ENCODE assay signal across 8 cellular contexts in the genomic region with DNA sequence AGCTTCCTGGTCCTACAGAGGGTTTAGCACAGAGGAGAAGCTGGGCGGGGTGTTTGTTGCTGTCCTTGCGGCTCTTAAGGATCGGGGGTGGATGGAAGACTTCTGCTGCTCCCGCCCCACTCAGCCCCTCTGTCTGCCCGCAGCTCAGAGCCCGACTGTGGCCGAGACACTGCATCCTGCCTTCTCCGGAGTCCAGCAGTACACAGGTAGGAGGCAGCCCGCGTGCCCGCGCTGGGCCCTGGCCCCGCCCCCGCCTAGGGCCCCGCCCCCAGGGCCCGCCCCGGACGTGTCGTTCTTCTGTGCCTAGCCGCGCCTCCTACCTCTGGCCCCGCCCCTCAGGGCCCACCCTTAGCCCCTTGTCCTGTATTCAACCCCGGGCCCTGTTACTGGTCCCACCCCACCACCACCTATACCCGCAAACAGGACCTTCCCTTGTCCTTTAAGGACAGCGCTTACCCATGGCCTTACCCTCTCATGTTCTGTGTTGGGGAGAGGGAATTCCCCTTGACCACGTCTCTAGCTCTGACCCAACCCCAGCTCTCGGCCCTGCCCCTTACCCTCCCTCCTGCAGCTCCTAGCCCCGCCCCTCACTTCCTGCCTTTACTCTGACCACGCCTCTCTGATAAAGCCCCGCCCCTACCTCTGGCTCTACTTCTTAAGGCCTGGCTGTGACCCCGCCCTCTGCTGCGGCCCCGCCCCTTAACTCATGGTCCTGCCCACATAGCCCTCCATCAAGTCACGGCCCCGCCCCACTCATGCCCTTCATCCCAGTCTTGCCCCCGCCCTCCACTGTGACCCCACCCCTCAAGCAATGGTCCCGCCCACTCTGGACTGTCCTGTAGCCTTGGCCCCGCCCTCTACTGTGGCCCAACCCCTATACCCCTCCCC.
DNase-seq lines count a peak whose midpoint lies in the region; ATAC-seq and TF ChIP-seq lines count a peak whose summit lies in the region.

No MANE protein-coding gene starts in this region.

- H3K79me2 ChIP-seq in hepatocyte: no peaks in the 10 kb centered on the region

- ATAC-seq in GM21447 (IDR thresholded peaks at IDR 0.05; ENCODE audit: unreplicated experiment): no peak

- no peak for DNase-seq in AG04449 (ENCODE audit: low read depth, low spot score)
- DNase-seq in HL-60 (ENCODE audit: low read depth in 1 of 2, low spot score in 1 of 2): peak in 1 of 2 experiments; percentile 55
- peak; percentile 60 for DNase-seq in T follicular helper cell (ENCODE audit: low read depth)
- DNase-seq in hepatocyte (ENCODE audit: low spot score): peak; percentile 93
- peak; percentile 72 to 87 (median 84) for DNase-seq in stimulated activated CD4-positive, alpha-beta T cell treated with anti-CD3 and anti-CD28 coated beads, Interleukin-12 subunit alpha, Interleukin-12 subunit beta, amount 100 ng/mL, for 48 hours (ENCODE audit: low read depth in 2 of 3, low spot score in 1 of 3)
- no peak for DNase-seq in HPDE6-E6E7 (ENCODE audit: extremely low spot score)

- H2AFZ ChIP-seq in hepatocyte: peak overlapping the region; percentile 55

- H3K27me3 Mint-ChIP-seq in activated naive CD4-positive, alpha-beta T cell treated with anti-CD3 and anti-CD28 coated beads, Interleukin-2, amount 50 U/mL, for 24 hours: peaks cover 8% of the 10 kb centered on the region

- no peak overlapping the region for H3K27ac Mint-ChIP-seq in activated naive CD4-positive, alpha-beta T cell treated with anti-CD3 and anti-CD28 coated beads, Interleukin-2, amount 50 U/mL, for 24 hours

- H3K4me1 ChIP-seq in hepatocyte (ENCODE audit: insufficient read depth): no peaks in the 10 kb centered on the region

- H3K9me2 ChIP-seq in hepatocyte (replicated peaks; ENCODE audit: insufficient read depth): no peaks in the 10 kb centered on the region

- TF ChIP-seq CTCF in AG04449 (IDR thresholded peaks at IDR 0.05; ENCODE audit: insufficient read depth, low read length, missing control alignments): no peak
- no peak for TF ChIP-seq CTCF in HL-60 (IDR thresholded peaks at IDR 0.05; ENCODE audit: insufficient read depth, low read length)
- no peak for TF ChIP-seq CTCF in hepatocyte (IDR thresholded peaks at IDR 0.05; ENCODE audit: poor library complexity)

- H3K4me3 Mint-ChIP-seq in activated naive CD4-positive, alpha-beta T cell treated with anti-CD3 and anti-CD28 coated beads, Interleukin-2, amount 50 U/mL, for 24 hours: peak overlapping the region; percentile 37

- H3K4me3 ChIP-seq in AG04449 (ENCODE audit: low read depth, low read length): peak overlapping the region; percentile 27
- peak overlapping the region; percentile 5; the same call in 1 of the 2 replicates for H3K4me3 ChIP-seq in HL-60 (replicated peaks; ENCODE audit: insufficient read depth, low read length)
- no peak overlapping the region for H3K4me3 ChIP-seq in hepatocyte

- no peaks in the 10 kb centered on the region for H4K20me1 ChIP-seq in hepatocyte (ENCODE audit: insufficient read depth, poor library complexity, severe bottlenecking)

- WGBS in hepatocyte (ENCODE audit: low lambda C conversion rate, missing lambda C conversion rate): 0% methylated on average over 8 of the region's 38 CpGs

- H3K36me3 ChIP-seq in hepatocyte (replicated peaks; ENCODE audit: insufficient read depth, low read depth): no peaks in the 10 kb centered on the region

- no peaks in the 10 kb centered on the region for H3K36me3 Mint-ChIP-seq in activated naive CD4-positive, alpha-beta T cell treated with anti-CD3 and anti-CD28 coated beads, Interleukin-2, amount 50 U/mL, for 24 hours

- no peaks in the 10 kb centered on the region for H3K9me3 Mint-ChIP-seq in activated naive CD4-positive, alpha-beta T cell treated with anti-CD3 and anti-CD28 coated beads, Interleukin-2, amount 50 U/mL, for 24 hours

- H3K27ac ChIP-seq in HL-60 (replicated peaks) (no peak overlapping the region), hepatocyte (peak overlapping the region; percentile 87)

- no peaks in the 10 kb centered on the region for H3K9me3 ChIP-seq in hepatocyte (ENCODE audit: low read depth)

- CTCF ChIA-PET in AG04449 (lab: Yijun Ruan, JAX): interaction anchor here (1.4 to 2.1 kb wide), 3 partner anchors 10 to 188 kb away, joined by 4 to 12 read pairs (median 8); no protein-coding TSS in a partner anchor

- H3K27me3 ChIP-seq in HL-60 (ENCODE audit: insufficient read depth, poor library complexity, severe bottlenecking): peaks cover 23% of the 10 kb centered on the region
- H3K27me3 ChIP-seq in hepatocyte: peaks cover 8% of the 10 kb centered on the region

- POLR2A ChIA-PET in AG04449 (lab: Yijun Ruan, JAX): no interaction called here

- H3K4me1 Mint-ChIP-seq in activated naive CD4-positive, alpha-beta T cell treated with anti-CD3 and anti-CD28 coated beads, Interleukin-2, amount 50 U/mL, for 24 hours: peaks cover 7% of the 10 kb centered on the region

- peak overlapping the region; percentile 78 for H3K4me2 ChIP-seq in hepatocyte

Comparison
In these comparisons a context has a peak if more than half of its experiments do, and no peak if none do; other contexts are left out.
1. DNase-seq: peak in T follicular helper cell (single experiment), hepatocyte (single experiment) and stimulated activated CD4-positive, alpha-beta T cell treated with anti-CD3 and anti-CD28 coated beads, Interleukin-12 subunit alpha, Interleukin-12 subunit beta, amount 100 ng/mL, for 48 hours (3 of 3); none in AG04449 (single experiment) and HPDE6-E6E7 (single experiment).